ENCODE assay signal across 1 cellular context in the genomic region with DNA sequence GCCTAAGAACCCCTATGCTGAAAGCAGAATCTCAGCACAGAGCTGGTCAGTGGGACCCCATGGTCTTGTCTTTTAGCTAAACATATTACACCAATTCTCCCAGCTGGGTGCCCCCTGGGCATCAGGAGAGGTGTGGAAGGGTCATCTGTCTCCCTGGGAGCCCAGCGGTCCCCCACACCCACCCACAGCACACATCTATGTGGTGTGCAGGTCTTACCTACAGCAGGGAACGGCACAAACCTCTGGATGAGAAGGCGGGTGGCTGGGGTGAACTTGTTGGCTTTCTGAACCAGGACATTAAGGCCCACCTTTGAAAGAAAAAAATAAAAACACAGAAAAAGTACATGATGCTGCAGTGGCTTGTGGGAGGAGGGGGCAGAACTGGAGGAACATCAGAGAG.
TF ChIP-seq lines count a peak whose summit lies in the region.

No MANE protein-coding gene starts in this region.

TF ChIP-seq in HepG2, 621 proteins besides CTCF, POLR2A, EP300 and RAD21 (continued from another document):
- TF ChIP-seq, protein P1, sequence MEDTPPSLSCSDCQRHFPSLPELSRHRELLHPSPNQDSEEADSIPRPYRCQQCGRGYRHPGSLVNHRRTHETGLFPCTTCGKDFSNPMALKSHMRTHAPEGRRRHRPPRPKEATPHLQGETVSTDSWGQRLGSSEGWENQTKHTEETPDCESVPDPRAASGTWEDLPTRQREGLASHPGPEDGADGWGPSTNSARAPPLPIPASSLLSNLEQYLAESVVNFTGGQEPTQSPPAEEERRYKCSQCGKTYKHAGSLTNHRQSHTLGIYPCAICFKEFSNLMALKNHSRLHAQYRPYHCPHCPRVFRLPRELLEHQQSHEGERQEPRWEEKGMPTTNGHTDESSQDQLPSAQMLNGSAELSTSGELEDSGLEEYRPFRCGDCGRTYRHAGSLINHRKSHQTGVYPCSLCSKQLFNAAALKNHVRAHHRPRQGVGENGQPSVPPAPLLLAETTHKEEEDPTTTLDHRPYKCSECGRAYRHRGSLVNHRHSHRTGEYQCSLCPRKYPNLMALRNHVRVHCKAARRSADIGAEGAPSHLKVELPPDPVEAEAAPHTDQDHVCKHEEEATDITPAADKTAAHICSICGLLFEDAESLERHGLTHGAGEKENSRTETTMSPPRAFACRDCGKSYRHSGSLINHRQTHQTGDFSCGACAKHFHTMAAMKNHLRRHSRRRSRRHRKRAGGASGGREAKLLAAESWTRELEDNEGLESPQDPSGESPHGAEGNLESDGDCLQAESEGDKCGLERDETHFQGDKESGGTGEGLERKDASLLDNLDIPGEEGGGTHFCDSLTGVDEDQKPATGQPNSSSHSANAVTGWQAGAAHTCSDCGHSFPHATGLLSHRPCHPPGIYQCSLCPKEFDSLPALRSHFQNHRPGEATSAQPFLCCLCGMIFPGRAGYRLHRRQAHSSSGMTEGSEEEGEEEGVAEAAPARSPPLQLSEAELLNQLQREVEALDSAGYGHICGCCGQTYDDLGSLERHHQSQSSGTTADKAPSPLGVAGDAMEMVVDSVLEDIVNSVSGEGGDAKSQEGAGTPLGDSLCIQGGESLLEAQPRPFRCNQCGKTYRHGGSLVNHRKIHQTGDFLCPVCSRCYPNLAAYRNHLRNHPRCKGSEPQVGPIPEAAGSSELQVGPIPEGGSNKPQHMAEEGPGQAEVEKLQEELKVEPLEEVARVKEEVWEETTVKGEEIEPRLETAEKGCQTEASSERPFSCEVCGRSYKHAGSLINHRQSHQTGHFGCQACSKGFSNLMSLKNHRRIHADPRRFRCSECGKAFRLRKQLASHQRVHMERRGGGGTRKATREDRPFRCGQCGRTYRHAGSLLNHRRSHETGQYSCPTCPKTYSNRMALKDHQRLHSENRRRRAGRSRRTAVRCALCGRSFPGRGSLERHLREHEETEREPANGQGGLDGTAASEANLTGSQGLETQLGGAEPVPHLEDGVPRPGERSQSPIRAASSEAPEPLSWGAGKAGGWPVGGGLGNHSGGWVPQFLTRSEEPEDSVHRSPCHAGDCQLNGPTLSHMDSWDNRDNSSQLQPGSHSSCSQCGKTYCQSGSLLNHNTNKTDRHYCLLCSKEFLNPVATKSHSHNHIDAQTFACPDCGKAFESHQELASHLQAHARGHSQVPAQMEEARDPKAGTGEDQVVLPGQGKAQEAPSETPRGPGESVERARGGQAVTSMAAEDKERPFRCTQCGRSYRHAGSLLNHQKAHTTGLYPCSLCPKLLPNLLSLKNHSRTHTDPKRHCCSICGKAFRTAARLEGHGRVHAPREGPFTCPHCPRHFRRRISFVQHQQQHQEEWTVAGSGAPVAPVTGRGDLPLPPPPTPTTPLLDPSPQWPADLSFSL (CRISPR knock-in tag; IDR thresholded peaks at IDR 0.05): no peak
- no peak for TF ChIP-seq HDAC6 (IDR thresholded peaks at IDR 0.05; ENCODE audit: low read depth, low read length)
- TF ChIP-seq MTF2 (CRISPR knock-in tag; IDR thresholded peaks at IDR 0.05; ENCODE audit: borderline replicate concordance): no peak
- no peak for TF ChIP-seq SRF (IDR thresholded peaks at IDR 0.05; ENCODE audit: low read depth, low read length)
- TF ChIP-seq, protein P2, sequence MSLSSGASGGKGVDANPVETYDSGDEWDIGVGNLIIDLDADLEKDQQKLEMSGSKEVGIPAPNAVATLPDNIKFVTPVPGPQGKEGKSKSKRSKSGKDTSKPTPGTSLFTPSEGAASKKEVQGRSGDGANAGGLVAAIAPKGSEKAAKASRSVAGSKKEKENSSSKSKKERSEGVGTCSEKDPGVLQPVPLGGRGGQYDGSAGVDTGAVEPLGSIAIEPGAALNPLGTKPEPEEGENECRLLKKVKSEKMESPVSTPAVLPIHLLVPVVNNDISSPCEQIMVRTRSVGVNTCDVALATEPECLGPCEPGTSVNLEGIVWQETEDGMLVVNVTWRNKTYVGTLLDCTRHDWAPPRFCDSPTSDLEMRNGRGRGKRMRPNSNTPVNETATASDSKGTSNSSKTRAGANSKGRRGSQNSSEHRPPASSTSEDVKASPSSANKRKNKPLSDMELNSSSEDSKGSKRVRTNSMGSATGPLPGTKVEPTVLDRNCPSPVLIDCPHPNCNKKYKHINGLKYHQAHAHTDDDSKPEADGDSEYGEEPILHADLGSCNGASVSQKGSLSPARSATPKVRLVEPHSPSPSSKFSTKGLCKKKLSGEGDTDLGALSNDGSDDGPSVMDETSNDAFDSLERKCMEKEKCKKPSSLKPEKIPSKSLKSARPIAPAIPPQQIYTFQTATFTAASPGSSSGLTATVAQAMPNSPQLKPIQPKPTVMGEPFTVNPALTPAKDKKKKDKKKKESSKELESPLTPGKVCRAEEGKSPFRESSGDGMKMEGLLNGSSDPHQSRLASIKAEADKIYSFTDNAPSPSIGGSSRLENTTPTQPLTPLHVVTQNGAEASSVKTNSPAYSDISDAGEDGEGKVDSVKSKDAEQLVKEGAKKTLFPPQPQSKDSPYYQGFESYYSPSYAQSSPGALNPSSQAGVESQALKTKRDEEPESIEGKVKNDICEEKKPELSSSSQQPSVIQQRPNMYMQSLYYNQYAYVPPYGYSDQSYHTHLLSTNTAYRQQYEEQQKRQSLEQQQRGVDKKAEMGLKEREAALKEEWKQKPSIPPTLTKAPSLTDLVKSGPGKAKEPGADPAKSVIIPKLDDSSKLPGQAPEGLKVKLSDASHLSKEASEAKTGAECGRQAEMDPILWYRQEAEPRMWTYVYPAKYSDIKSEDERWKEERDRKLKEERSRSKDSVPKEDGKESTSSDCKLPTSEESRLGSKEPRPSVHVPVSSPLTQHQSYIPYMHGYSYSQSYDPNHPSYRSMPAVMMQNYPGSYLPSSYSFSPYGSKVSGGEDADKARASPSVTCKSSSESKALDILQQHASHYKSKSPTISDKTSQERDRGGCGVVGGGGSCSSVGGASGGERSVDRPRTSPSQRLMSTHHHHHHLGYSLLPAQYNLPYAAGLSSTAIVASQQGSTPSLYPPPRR (CRISPR knock-in tag; IDR thresholded peaks at IDR 0.05; ENCODE audit: borderline replicate concordance): no peak
- no peak for TF ChIP-seq ZNF510 (CRISPR knock-in tag; IDR thresholded peaks at IDR 0.05; ENCODE audit: low read depth)
- no peak for TF ChIP-seq ZNF253 (CRISPR knock-in tag; IDR thresholded peaks at IDR 0.05; ENCODE audit: borderline replicate concordance)
- TF ChIP-seq ZNF251 (CRISPR knock-in tag; IDR thresholded peaks at IDR 0.05): no peak
- TF ChIP-seq ARID2 (CRISPR knock-in tag; IDR thresholded peaks at IDR 0.05; ENCODE audit: borderline replicate concordance): no peak
